20 cellular contexts compared by ENCODE assay signal in the genomic region with DNA sequence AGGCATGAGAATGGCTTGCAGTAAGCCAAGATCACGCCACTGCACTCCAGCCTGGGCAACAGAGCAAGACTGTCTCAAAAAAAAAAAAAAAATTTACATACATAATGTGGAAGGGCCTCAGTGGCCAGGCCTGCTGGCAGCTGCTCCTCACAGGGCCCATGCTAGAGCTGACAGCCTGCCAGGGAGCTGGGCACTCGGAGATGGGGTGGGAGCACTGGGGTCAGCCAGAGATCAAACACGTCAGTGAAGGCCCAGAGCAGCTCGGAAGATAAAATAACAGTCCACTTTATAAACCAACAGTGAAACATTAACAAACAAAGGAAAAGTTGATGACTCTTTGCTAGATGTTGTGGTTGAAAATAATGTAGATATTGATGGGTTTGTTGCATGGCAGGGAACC. TPM values are rescaled to one million over a fixed set of nuclear protein-coding genes. Genes with fewer than 3 reads are reported as not detected.
DNase-seq lines count a peak whose midpoint lies in the region; ATAC-seq and TF ChIP-seq lines count a peak whose summit lies in the region.
"Had no signal": no experiment of that assay in that cellular context is flagged by ENCODE, and none has a peak within 500 bp of the region (broad histone marks: within the 10 kb centered on the region; RNA-seq: fewer than 3 reads in every experiment).

No MANE protein-coding gene starts in this region.

- DNase-seq in AG08396 (ENCODE audit: low spot score) (peak; percentile 22), M059J (ENCODE audit: low read depth) (peak; percentile 72), fibroblast of the aortic adventitia (ENCODE audit: low read depth) (peak; percentile 12), renal cortical epithelial cell (ENCODE audit: low read depth) (peak; percentile 6)
- DNase-seq: AML-193; CD8-positive, alpha-beta memory T cell; DMS53; GDM1; H7; NCI-H1092 treated with DMSO at 0.1 percent for 48 hours; NCI-H1436 treated with DMSO at 0.1 percent for 48 hours; NCI-H2029; NCI-H226; NCI-H510A treated with DMSO at 0.1 percent for 48 hours; NCI-H748 treated with DMSO at 0.1 percent for 48 hours; Peyer's patch had no signal

- ATAC-seq in GM21423 (IDR thresholded peaks at IDR 0.05; ENCODE audit: unreplicated experiment), result no peak
- ATAC-seq in HG02938 (IDR thresholded peaks at IDR 0.05; ENCODE audit: unreplicated experiment), result no peak
- ATAC-seq in GM21619 (IDR thresholded peaks at IDR 0.05; ENCODE audit: unreplicated experiment), result no peak
- ATAC-seq: K562 had no signal

- TF ChIP-seq CTCF in fibroblast of the aortic adventitia (IDR thresholded peaks at IDR 0.05; ENCODE audit: insufficient read depth, low read length), result no peak

- no peak overlapping the region for H3K4me3 ChIP-seq in fibroblast of the aortic adventitia (ENCODE audit: low read depth, low read length)
- H3K4me3 ChIP-seq: K562, Peyer's patch had no signal

RNA-seq across cellular contexts. Expression of a gene that starts 42.8 kb away (rescaled TPM):
- 169 and 196 TPM in 2 replicates for total RNA-seq in M059J (2014; rRNA removed; shearing (Covaris generic))
- 17.9 and 98.9 TPM in 2 replicates for total RNA-seq in fibroblast of the aortic adventitia (ENCODE audit: low replicate concordance)
- total RNA-seq in renal cortical epithelial cell, result 63.0 and 120 TPM in 2 replicates

RNA-seq across cellular contexts. Expression of a gene that starts 42.8 kb away (rescaled TPM):
- 18.3 and 23.0 TPM in 2 replicates for total RNA-seq in M059J (2014; rRNA removed; shearing (Covaris generic))
- total RNA-seq in fibroblast of the aortic adventitia (ENCODE audit: low replicate concordance) (35.3 and 48.2 TPM in 2 replicates), renal cortical epithelial cell (22.4 and 27.0 TPM in 2 replicates)

RNA-seq across cellular contexts. Expression of a gene that starts 52.9 kb away (rescaled TPM):
- total RNA-seq in M059J (2014; rRNA removed; shearing (Covaris generic)), result 1.7 and 3.0 TPM in 2 replicates
- total RNA-seq in fibroblast of the aortic adventitia (ENCODE audit: low replicate concordance), result 1.1 and 3.0 TPM in 2 replicates
- 0.05 and 0.17 TPM in 2 replicates for total RNA-seq in renal cortical epithelial cell
- total RNA-seq: K562 had no signal

Comparison
In these comparisons a context has a peak if more than half of its experiments do, and no peak if none do; other contexts are left out.
1. DNase-seq: peak in every context shown above with its lines; median percentile 72 in M059J; 22 in AG08396; 12 in fibroblast of the aortic adventitia; 6 in renal cortical epithelial cell.